ENCODE assay signal across 20 cellular contexts in the genomic region with DNA sequence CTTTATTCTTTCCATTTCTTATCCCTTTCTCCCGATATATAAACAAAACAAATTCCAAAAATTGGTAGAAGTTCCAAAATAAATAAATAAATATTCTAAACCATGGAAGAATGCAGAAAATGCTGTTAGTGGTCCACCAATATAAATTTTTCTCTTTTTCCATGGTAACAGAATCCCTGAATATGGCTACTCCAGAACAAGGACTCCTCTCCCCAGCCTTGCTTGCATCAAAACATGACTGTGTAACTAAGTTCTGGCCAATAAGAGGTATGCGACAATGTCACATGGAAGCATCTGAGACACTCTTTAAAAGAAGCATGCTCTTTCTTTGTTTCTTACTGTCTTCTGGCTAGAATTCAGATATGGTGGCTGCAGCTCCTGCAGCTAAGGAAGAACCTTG.
DNase-seq lines count a peak whose midpoint lies in the region; ATAC-seq, FAIRE-seq and TF ChIP-seq lines count a peak whose summit lies in the region.
"Had no signal": no experiment of that assay in that cellular context is flagged by ENCODE, and none has a peak within 500 bp of the region (broad histone marks: within the 10 kb centered on the region; RNA-seq: fewer than 3 reads in every experiment).

No MANE protein-coding gene starts in this region.

- CTCF ChIA-PET in BJ (lab: Yijun Ruan, JAX), result no interaction called here
- CTCF ChIA-PET in IMR-90 (lab: Yijun Ruan, JAX), result no interaction called here

- no peak overlapping the region for H3K4me2 ChIP-seq in IMR-90 (ENCODE audit: low read depth, low read length)
- no peak overlapping the region for H3K4me2 ChIP-seq in keratinocyte (ENCODE audit: control insufficient read depth, extremely low read depth, insufficient read depth, low read depth, low read length)
- H3K4me2 ChIP-seq: GM23338 had no signal

- ATAC-seq in IMR-90 (ENCODE audit: low read depth) (no peak), GM21737 (IDR thresholded peaks at IDR 0.05; ENCODE audit: unreplicated experiment) (no peak)
- ATAC-seq: GM12878, GM23338, HCT116 had no signal

- H3K79me1 ChIP-seq in IMR-90 (ENCODE audit: low read depth in 1 of 2, low read length in 2 of 2), result no peaks in the 10 kb centered on the region

- BruUV-seq in IMR-90 (replicated peaks; lab: Mats Ljungman, UMichigan), result no TSS peak

- H2AK9ac ChIP-seq in IMR-90 (replicated peaks; ENCODE audit: low read depth, low read length, poor library complexity), result no peak overlapping the region

- peak overlapping the region; percentile 82; the same call in 1 of the 2 replicates for H3K18ac ChIP-seq in IMR-90 (ENCODE audit: low read depth, low read length)

- peak overlapping the region; percentile 26 for H3K14ac ChIP-seq in IMR-90 (replicated peaks; ENCODE audit: low read depth, low read length)

- H4K8ac ChIP-seq in IMR-90 (ENCODE audit: low read depth in 2 of 2, low read length in 2 of 2), result no peak overlapping the region

- no peak for TF ChIP-seq POLR2A in IMR-90 (IDR thresholded peaks at IDR 0.05; ENCODE audit: low read depth, low read length)

- H2BK15ac ChIP-seq in IMR-90 (ENCODE audit: low read depth, low read length), result 0 out of 3 replicates have a peak overlapping the region, but pooled peaks have one; percentile 4

- H3K9me3 ChIP-seq in IMR-90 (ENCODE audit: control insufficient read depth, insufficient read depth, low read length) (no peaks in the 10 kb centered on the region), keratinocyte (ENCODE audit: control insufficient read depth, low read depth, low read length) (no peaks in the 10 kb centered on the region)
- H3K9me3 ChIP-seq: BE2C had no signal

- peak; percentile 32 for FAIRE-seq in keratinocyte (lab: Jason Lieb, UNC)
- FAIRE-seq: GM12878 had no signal

- peak; percentile 26 for DNase-seq in BJ (ENCODE audit: low read depth)
- no peak for DNase-seq in IMR-90
- DNase-seq in keratinocyte (ENCODE audit: low read depth, low spot score), result no peak
- DNase-seq in cardiac septum (ENCODE audit: low spot score), result no peak
- DNase-seq in occipital lobe (lab: John Stamatoyannopoulos, UW), result no peak
- DNase-seq: AML-193; BE2C; C1 segment of cervical spinal cord; Calu3; CD4-positive, alpha-beta memory T cell; COR-L47; DMS53; DMS79 treated with DMSO at 0.1 percent for 48 hours; GDM1; H9; HFFc6 had no signal

- H2BK120ac ChIP-seq in IMR-90 (ENCODE audit: low read depth, low read length), result peak overlapping the region; percentile 35; the same call in 1 of the 2 replicates

- no peak overlapping the region for H3K56ac ChIP-seq in IMR-90 (ENCODE audit: extremely low read depth, insufficient read depth, low read length)

- in situ Hi-C loops in IMR-90 (cut with MboI; ENCODE audit: low sequenced_read_pairs), result no loop called here

- H4K5ac ChIP-seq in IMR-90 (ENCODE audit: low read depth, low read length), result peak overlapping the region; percentile 35; the same call in 1 of the 2 replicates

- intact Hi-C loops in IMR-90 (cut with micrococcal nuclease) (loop anchor here (5.0 kb wide), 4 partner anchors 168 to 563 kb away; a partner anchor contains a TSS), cardiac septum (cut with DNase I) (no loop called here)

- H4K20me1 ChIP-seq in IMR-90 (ENCODE audit: insufficient read depth, low read length) (no peaks in the 10 kb centered on the region), keratinocyte (ENCODE audit: control insufficient read depth, extremely low read depth, insufficient read depth, low read length) (no peaks in the 10 kb centered on the region)

- no peaks in the 10 kb centered on the region for H3K27me3 ChIP-seq in BJ (ENCODE audit: control insufficient read depth, insufficient read depth, low read length)
- H3K27me3 ChIP-seq in IMR-90 (ENCODE audit: control insufficient read depth, insufficient read depth, low read length), result no peaks in the 10 kb centered on the region
- no peaks in the 10 kb centered on the region for H3K27me3 ChIP-seq in keratinocyte (ENCODE audit: control insufficient read depth, extremely low read depth, insufficient read depth, low read length)
- H3K27me3 ChIP-seq: BE2C had no signal

- no peak overlapping the region for H3K4ac ChIP-seq in IMR-90 (ENCODE audit: low read depth, low read length)

- dilution Hi-C loops in IMR-90 (cut with HindIII; ENCODE audit: low sequenced_read_pairs, unreplicated experiment) (no loop called here), keratinocyte (cut with MboI; ENCODE audit: extremely low pct_ligation_motif_present, low sequenced_read_pairs) (no loop called here)

- H3K79me2 ChIP-seq in keratinocyte (ENCODE audit: control insufficient read depth, insufficient read depth, low read length), result no peaks in the 10 kb centered on the region

- H3K23ac ChIP-seq in IMR-90 (ENCODE audit: low read depth, low read length), result no peak overlapping the region

- H4K91ac ChIP-seq in IMR-90 (ENCODE audit: insufficient read depth, low read depth, low read length), result no peak overlapping the region

- no peaks in the 10 kb centered on the region for H3K36me3 ChIP-seq in BJ (ENCODE audit: control insufficient read depth, insufficient read depth, low read length)
- no peaks in the 10 kb centered on the region for H3K36me3 ChIP-seq in IMR-90 (ENCODE audit: control insufficient read depth, insufficient read depth, low read length)
- H3K36me3 ChIP-seq in keratinocyte (ENCODE audit: control insufficient read depth in 2 of 2, extremely low read depth in 1 of 2, insufficient read depth in 2 of 2, low read length in 2 of 2), result no peaks in the 10 kb centered on the region
- H3K36me3 ChIP-seq: BE2C had no signal

- H2AFZ ChIP-seq in IMR-90 (replicated peaks; ENCODE audit: low read length, poor library complexity), result no peak overlapping the region
- H2AFZ ChIP-seq in keratinocyte (ENCODE audit: control insufficient read depth, low read length), result no peak overlapping the region
- H2AFZ ChIP-seq: GM23338 had no signal

- POLR2A ChIA-PET in BJ (lab: Charles Lee) (no interaction called here), IMR-90 (lab: Charles Lee; ENCODE audit: unreplicated experiment) (no interaction called here)

- H3K9ac ChIP-seq in IMR-90 (ENCODE audit: low read depth, low read length), result no peak overlapping the region
- H3K9ac ChIP-seq in keratinocyte (ENCODE audit: control insufficient read depth, extremely low read depth, insufficient read depth, low read length), result no peak overlapping the region

- no peak overlapping the region for H3K4me3 ChIP-seq in BJ (ENCODE audit: low read depth, low read length)
- no peak overlapping the region for H3K4me3 ChIP-seq in IMR-90 (ENCODE audit: insufficient read depth, low read depth, low read length)
- no peak overlapping the region for H3K4me3 ChIP-seq in keratinocyte (ENCODE audit: control insufficient read depth in 2 of 3, extremely low read depth in 1 of 3, insufficient read depth in 2 of 3, low read depth in 1 of 3, low read length in 3 of 3)
- H3K4me3 ChIP-seq: GM12878, GM23338 had no signal

- peak overlapping the region; percentile 34 for H2BK20ac ChIP-seq in IMR-90 (ENCODE audit: low read depth, low read length)

- H3K27ac ChIP-seq in IMR-90 (ENCODE audit: insufficient read depth, low read length) (no peak overlapping the region), keratinocyte (ENCODE audit: control insufficient read depth, insufficient read depth, low read length) (no peak overlapping the region)

- no peak overlapping the region for H2BK5ac ChIP-seq in IMR-90 (ENCODE audit: low read depth, low read length, poor library complexity, severe bottlenecking)

- TF ChIP-seq RAD21 in IMR-90 (IDR thresholded peaks at IDR 0.05; ENCODE audit: low read length), result no peak

- H2AK5ac ChIP-seq in IMR-90 (ENCODE audit: low read depth, low read length), result no peak overlapping the region

- H3K9me1 ChIP-seq in IMR-90 (ENCODE audit: insufficient read depth, low read length) (peaks cover 2% of the 10 kb centered on the region; the same call in 1 of the 2 replicates), keratinocyte (ENCODE audit: control insufficient read depth, extremely low read depth, insufficient read depth, low read length) (no peaks in the 10 kb centered on the region)

- 100% methylated on average over 1 of the region's 2 CpGs; no CpG with 5 or more reads in 1 of the 2 experiments for WGBS in IMR-90 (ENCODE audit: extremely low coverage in 2 of 2, insufficient read length in 1 of 2), 2 experiments

- TF ChIP-seq CTCF in BJ (IDR thresholded peaks at IDR 0.05; ENCODE audit: insufficient read depth, low read depth, low read length), result no peak
- no peak for TF ChIP-seq CTCF in IMR-90 (conservative IDR thresholded peaks at IDR 0.05; ENCODE audit: low read depth, low read length)
- no peak for TF ChIP-seq CTCF in keratinocyte (optimal IDR thresholded peaks at IDR 0.05 in 1 of 3, IDR thresholded peaks at IDR 0.05 in 1 of 3, conservative IDR thresholded peaks at IDR 0.05 in 1 of 3; ENCODE audit: extremely low read depth in 1 of 3, insufficient read depth in 2 of 3, low read length in 3 of 3)

- H3K4me1 ChIP-seq in IMR-90 (ENCODE audit: control insufficient read depth, insufficient read depth, low read length) (peaks cover 5% of the 10 kb centered on the region), keratinocyte (ENCODE audit: control insufficient read depth, extremely low read depth, insufficient read depth, low read length) (peaks cover 13% of the 10 kb centered on the region)
- H3K4me1 ChIP-seq: BE2C had no signal

TF ChIP-seq in IMR-90, 13 proteins besides CTCF, POLR2A, EP300 and RAD21 (continues in another document):
- TF ChIP-seq FOS (IDR thresholded peaks at IDR 0.05; ENCODE audit: low read depth, low read length) (no peak), SMC3 (IDR thresholded peaks at IDR 0.05; ENCODE audit: low read depth, low read length) (no peak), BHLHE40 (IDR thresholded peaks at IDR 0.05; ENCODE audit: low read depth, low read length) (no peak), MXI1 (IDR thresholded peaks at IDR 0.05; ENCODE audit: borderline replicate concordance, low read depth, low read length) (no peak), MAZ (IDR thresholded peaks at IDR 0.05; ENCODE audit: borderline replicate concordance, low read depth, low read length) (no peak), MAFK (IDR thresholded peaks at IDR 0.05; ENCODE audit: low read depth, low read length) (no peak), NFE2L2 (IDR thresholded peaks at IDR 0.05; ENCODE audit: low read depth, low read length) (no peak), CEBPB (IDR thresholded peaks at IDR 0.05; ENCODE audit: low read depth, low read length) (no peak), RCOR1 (IDR thresholded peaks at IDR 0.05; ENCODE audit: insufficient replicate concordance, low read length) (no peak), CHD1 (IDR thresholded peaks at IDR 0.05; ENCODE audit: low read depth, low read length) (no peak)
- TF ChIP-seq, protein P1, sequence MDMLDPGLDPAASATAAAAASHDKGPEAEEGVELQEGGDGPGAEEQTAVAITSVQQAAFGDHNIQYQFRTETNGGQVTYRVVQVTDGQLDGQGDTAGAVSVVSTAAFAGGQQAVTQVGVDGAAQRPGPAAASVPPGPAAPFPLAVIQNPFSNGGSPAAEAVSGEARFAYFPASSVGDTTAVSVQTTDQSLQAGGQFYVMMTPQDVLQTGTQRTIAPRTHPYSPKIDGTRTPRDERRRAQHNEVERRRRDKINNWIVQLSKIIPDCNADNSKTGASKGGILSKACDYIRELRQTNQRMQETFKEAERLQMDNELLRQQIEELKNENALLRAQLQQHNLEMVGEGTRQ (IDR thresholded peaks at IDR 0.05; ENCODE audit: low read depth, low read length), result no peak
